ENCODE assay signal across 1 cellular context in the genomic region with DNA sequence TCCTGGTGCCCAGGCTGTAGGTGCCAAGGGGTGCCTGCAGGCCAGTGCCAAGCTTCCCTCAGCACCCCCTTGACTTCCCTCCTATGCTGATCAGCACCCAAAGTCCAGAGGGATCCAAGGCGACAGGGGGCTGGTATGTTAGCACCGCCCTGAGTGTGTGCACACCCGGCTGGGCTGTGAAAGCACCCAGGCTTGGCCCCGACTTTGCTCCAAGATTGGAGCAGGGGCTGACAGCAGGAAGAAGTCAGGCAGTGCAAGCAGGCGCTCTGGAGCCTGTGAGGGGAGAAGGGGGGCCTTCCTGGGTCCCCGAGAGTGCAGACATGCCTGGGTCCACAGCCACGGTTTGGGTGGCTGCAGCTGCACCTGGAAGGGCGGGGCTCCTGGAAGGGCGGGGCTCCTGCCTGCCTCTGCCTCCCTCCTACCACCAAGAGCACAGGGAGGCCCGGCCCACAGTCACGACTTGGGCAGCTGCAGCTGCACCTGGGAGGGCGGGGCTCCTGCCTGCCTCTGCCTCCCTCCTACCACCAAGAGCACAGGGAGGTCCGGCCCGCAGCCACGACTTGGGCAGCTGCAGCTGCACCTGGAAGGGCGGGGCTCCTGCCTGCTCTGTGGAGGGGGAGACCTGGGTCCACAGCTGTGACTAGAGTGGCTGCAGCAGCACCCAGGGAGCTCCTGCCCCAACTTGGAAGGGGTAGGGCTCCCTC.
TF ChIP-seq lines count a peak whose summit lies in the region.

No MANE protein-coding gene starts in this region.

TF ChIP-seq in HepG2, 621 proteins besides CTCF, POLR2A, EP300 and RAD21:
- no peak for TF ChIP-seq ATRX (CRISPR knock-in tag; IDR thresholded peaks at IDR 0.05; ENCODE audit: borderline replicate concordance)
- no peak for TF ChIP-seq SRSF1 (optimal IDR thresholded peaks at IDR 0.05; ENCODE audit: low read depth, low read length)
- no peak for TF ChIP-seq CHD2 (IDR thresholded peaks at IDR 0.05; ENCODE audit: low read depth, low read length)
- TF ChIP-seq SMC3 (IDR thresholded peaks at IDR 0.05; ENCODE audit: low read length), result no peak
- TF ChIP-seq FOXC1 (CRISPR knock-in tag; IDR thresholded peaks at IDR 0.05; ENCODE audit: borderline replicate concordance), result no peak
- TF ChIP-seq TBX3 (IDR thresholded peaks at IDR 0.05; ENCODE audit: borderline replicate concordance), result no peak
- no peak for TF ChIP-seq TSC22D2 (CRISPR knock-in tag; IDR thresholded peaks at IDR 0.05; ENCODE audit: borderline replicate concordance)
- TF ChIP-seq ZFYVE20 (CRISPR knock-in tag; IDR thresholded peaks at IDR 0.05; ENCODE audit: borderline replicate concordance, low read depth), result no peak
- no peak for TF ChIP-seq HES4 (CRISPR knock-in tag; IDR thresholded peaks at IDR 0.05; ENCODE audit: borderline replicate concordance)
- no peak for TF ChIP-seq CEBPG (CRISPR knock-in tag; IDR thresholded peaks at IDR 0.05)
- TF ChIP-seq NR2C2 (CRISPR knock-in tag; IDR thresholded peaks at IDR 0.05; ENCODE audit: borderline replicate concordance), result no peak
- TF ChIP-seq TMF1 (CRISPR knock-in tag; IDR thresholded peaks at IDR 0.05; ENCODE audit: low read depth), result no peak
- TF ChIP-seq KLF16 (CRISPR knock-in tag; IDR thresholded peaks at IDR 0.05), result no peak
- TF ChIP-seq, protein P1, sequence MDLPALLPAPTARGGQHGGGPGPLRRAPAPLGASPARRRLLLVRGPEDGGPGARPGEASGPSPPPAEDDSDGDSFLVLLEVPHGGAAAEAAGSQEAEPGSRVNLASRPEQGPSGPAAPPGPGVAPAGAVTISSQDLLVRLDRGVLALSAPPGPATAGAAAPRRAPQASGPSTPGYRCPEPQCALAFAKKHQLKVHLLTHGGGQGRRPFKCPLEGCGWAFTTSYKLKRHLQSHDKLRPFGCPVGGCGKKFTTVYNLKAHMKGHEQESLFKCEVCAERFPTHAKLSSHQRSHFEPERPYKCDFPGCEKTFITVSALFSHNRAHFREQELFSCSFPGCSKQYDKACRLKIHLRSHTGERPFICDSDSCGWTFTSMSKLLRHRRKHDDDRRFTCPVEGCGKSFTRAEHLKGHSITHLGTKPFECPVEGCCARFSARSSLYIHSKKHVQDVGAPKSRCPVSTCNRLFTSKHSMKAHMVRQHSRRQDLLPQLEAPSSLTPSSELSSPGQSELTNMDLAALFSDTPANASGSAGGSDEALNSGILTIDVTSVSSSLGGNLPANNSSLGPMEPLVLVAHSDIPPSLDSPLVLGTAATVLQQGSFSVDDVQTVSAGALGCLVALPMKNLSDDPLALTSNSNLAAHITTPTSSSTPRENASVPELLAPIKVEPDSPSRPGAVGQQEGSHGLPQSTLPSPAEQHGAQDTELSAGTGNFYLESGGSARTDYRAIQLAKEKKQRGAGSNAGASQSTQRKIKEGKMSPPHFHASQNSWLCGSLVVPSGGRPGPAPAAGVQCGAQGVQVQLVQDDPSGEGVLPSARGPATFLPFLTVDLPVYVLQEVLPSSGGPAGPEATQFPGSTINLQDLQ (CRISPR knock-in tag; IDR thresholded peaks at IDR 0.05), result no peak
- no peak for TF ChIP-seq PPARG (CRISPR knock-in tag; conservative IDR thresholded peaks at IDR 0.05)
